Comparison of ENCODE assay signal across 11 cellular contexts in the genomic region with DNA sequence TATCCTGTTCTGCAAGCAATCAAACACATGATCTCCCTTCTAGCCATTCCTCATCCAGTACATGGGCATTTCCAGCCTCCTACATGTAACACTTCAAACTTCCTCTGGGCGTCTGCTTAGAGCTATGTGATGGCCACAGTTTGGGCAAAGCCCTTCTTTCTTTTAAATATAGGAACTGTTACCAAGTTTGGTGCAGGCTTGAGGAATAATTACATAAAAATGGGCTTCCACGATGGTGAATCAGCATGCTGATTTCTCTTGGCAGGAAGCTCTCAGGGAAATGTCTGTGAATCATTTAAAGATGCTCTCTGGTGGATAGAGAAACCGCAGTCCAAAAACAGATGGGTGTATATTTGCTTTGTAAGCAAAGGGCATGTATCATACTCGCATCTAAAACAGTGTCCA.
A peak's percentile ranks its signal among the peaks of the same experiment; 100 is the strongest.
DNase-seq lines count a peak whose midpoint lies in the region; ATAC-seq and TF ChIP-seq lines count a peak whose summit lies in the region.
"Had no signal": no experiment of that assay in that cellular context is flagged by ENCODE, and none has a peak within 500 bp of the region (broad histone marks: within the 10 kb centered on the region; RNA-seq: fewer than 3 reads in every experiment).

No MANE protein-coding gene starts in this region.

- no peak for TF ChIP-seq POLR2A in tibial nerve (IDR thresholded peaks at IDR 0.05)

- H3K36me3 Mint-ChIP-seq in natural killer cell treated with Interleukin-12 subunit alpha and Interleukin-12 subunit beta and Interleukin-15 and Interleukin-18, amount 100 ng/mL, for 72 hours, result no peaks in the 10 kb centered on the region

- peaks cover 0 to 8% (median 0%) of the 10 kb centered on the region in 4 donors for H3K4me1 ChIP-seq in tibial nerve
- H3K4me1 ChIP-seq: gastrocnemius medialis had no signal

- 30 to 32% methylated on average over 4 of the region's 4 CpGs for WGBS in tibial nerve, 2 donors

- no peak overlapping the region for H3K4me3 Mint-ChIP-seq in natural killer cell treated with Interleukin-12 subunit alpha and Interleukin-12 subunit beta and Interleukin-15 and Interleukin-18, amount 100 ng/mL, for 72 hours

- no peaks in the 10 kb centered on the region for H3K36me3 ChIP-seq in tibial nerve
- H3K36me3 ChIP-seq: gastrocnemius medialis, thoracic aorta had no signal

- H3K27ac ChIP-seq in tibial nerve, result no peak overlapping the region
- H3K27ac ChIP-seq: gastrocnemius medialis, thoracic aorta had no signal

- peaks cover 0 to 6% of the 10 kb centered on the region in 2 donors for H3K27me3 ChIP-seq in tibial nerve
- H3K27me3 ChIP-seq: gastrocnemius medialis had no signal

- no peak for ATAC-seq in natural killer cell treated with Interleukin-12 subunit alpha and Interleukin-12 subunit beta and Interleukin-15 and Interleukin-18, amount 100 ng/mL, for 72 hours
- ATAC-seq: gastrocnemius medialis had no signal

- peaks cover 10% of the 10 kb centered on the region in 2 donors for H3K27me3 Mint-ChIP-seq in natural killer cell treated with Interleukin-12 subunit alpha and Interleukin-12 subunit beta and Interleukin-15 and Interleukin-18, amount 100 ng/mL, for 72 hours

- no peak overlapping the region for H3K27ac Mint-ChIP-seq in natural killer cell treated with Interleukin-12 subunit alpha and Interleukin-12 subunit beta and Interleukin-15 and Interleukin-18, amount 100 ng/mL, for 72 hours

- TF ChIP-seq CTCF in tibial nerve (IDR thresholded peaks at IDR 0.05), result no peak

- no peaks in the 10 kb centered on the region for H3K9me3 Mint-ChIP-seq in natural killer cell treated with Interleukin-12 subunit alpha and Interleukin-12 subunit beta and Interleukin-15 and Interleukin-18, amount 100 ng/mL, for 72 hours

- TF ChIP-seq EP300 in tibial nerve (IDR thresholded peaks at IDR 0.05), result no peak

- peaks cover 0 to 3% of the 10 kb centered on the region in 2 donors for H3K4me1 Mint-ChIP-seq in natural killer cell treated with Interleukin-12 subunit alpha and Interleukin-12 subunit beta and Interleukin-15 and Interleukin-18, amount 100 ng/mL, for 72 hours (ENCODE audit: low read depth in 2 of 2)

- peak; percentile 91 for DNase-seq in AG08395 (ENCODE audit: low spot score)
- DNase-seq in HS-5 (ENCODE audit: low read depth), result peak; percentile 96
- peak; percentile 81 for DNase-seq in amniotic epithelial cell (ENCODE audit: low read depth)
- DNase-seq in inferior parietal cortex (ENCODE audit: extremely low spot score), result peak; percentile 62
- no peak for DNase-seq in NAMALWA (ENCODE audit: low spot score)
- DNase-seq in tibial nerve (ENCODE audit: low spot score in 2 of 2), result no peak
- DNase-seq in NCI-H1417 (lab: John Stamatoyannopoulos, UW), result no peak
- DNase-seq in natural killer cell treated with Interleukin-12 subunit alpha and Interleukin-12 subunit beta and Interleukin-15 and Interleukin-18, amount 100 ng/mL, for 72 hours (ENCODE audit: low spot score), result no peak
- DNase-seq: gastrocnemius medialis; stimulated activated CD4-positive, alpha-beta T cell treated with anti-CD3 and anti-CD28 coated beads, Interleukin-2, amount 100 ng/mL, for 48 hours had no signal

- H3K9me3 ChIP-seq in tibial nerve, result no peaks in the 10 kb centered on the region
- H3K9me3 ChIP-seq: gastrocnemius medialis, thoracic aorta had no signal

- no peak overlapping the region for H3K4me3 ChIP-seq in tibial nerve
- H3K4me3 ChIP-seq: gastrocnemius medialis, thoracic aorta had no signal

Comparison
In these comparisons a context has a peak if more than half of its experiments do, and no peak if none do; other contexts are left out.
1. DNase-seq: peak in AG08395 (single experiment), HS-5 (single experiment), amniotic epithelial cell (single experiment) and inferior parietal cortex (single experiment); none in NAMALWA (single experiment), tibial nerve (0 of 2), NCI-H1417 (0 of 3) and natural killer cell treated with Interleukin-12 subunit alpha and Interleukin-12 subunit beta and Interleukin-15 and Interleukin-18, amount 100 ng/mL, for 72 hours (single experiment).